8 cellular contexts compared by ENCODE assay signal in the genomic region with DNA sequence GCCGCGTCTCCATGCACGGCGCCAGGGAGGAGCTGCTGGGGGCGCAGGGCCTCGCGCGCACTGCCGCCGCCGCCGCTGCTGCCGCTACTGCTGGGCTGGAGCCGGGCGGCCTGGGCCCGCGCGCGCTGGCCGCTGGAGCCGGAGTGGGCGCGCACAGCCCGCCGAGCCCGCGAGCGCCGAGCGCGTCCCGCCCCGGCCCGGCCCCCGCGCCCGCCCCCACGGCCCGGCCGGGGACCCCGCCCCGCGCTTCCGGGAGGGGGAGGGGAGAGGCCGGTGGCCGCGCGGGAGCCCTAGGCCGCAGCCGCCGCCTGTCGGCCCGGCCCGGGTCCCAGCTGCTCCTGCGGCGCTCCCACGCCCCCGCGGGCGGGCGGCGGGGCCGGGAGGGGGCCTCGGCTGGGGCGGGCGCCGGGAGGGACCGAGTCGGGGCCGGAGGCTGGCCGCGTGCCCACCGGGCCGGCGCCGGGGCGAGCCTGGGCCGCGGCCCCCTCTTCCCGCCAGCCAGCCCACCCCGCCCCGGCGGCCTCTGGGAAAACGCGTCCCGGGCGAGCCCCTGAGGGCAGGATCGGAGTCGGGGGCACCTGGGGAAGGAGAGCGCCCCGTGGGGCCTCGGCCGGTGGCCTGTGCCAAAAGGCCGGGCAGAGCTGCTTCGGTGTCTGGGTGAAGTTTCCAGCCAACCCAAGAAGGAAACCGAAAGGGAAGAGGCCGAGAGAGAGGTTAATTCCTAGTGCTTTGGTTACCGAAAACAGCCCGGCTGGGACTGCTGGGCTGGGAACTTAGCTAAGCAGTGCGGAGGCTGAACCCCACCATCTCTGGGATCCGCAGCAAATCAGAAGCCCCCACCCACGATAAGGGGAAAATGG. TPM values are rescaled to one million over a fixed set of nuclear protein-coding genes. Genes with fewer than 3 reads are reported as not detected.
A peak's percentile ranks its signal among the peaks of the same experiment; 100 is the strongest.
DNase-seq lines count a peak whose midpoint lies in the region; ATAC-seq and TF ChIP-seq lines count a peak whose summit lies in the region.

Gene STK24, minus strand, starts transcription at position 145 of the 860 bp plus-strand sequence. CDS start 321 bp downstream, outside the sequence.

- no peaks in the 10 kb centered on the region for H3K27me3 ChIP-seq in OCI-LY3 (ENCODE audit: low read depth, low read length)
- H3K27me3 ChIP-seq in esophagus squamous epithelium = no peaks in the 10 kb centered on the region

- H3K9ac ChIP-seq in OCI-LY3 (ENCODE audit: low read length) = peak within 1 kb of the TSS; percentile 92

- H3K4me3 ChIP-seq in OCI-LY3 (ENCODE audit: low read length) = peak within 1 kb of the TSS; percentile 91
- H3K4me3 ChIP-seq in esophagus squamous epithelium = peak within 1 kb of the TSS; percentile 69 to 99 (median 98)

- peak within 1 kb of the TSS; percentile 72; the same call in 1 of the 2 replicates for H2AFZ ChIP-seq in OCI-LY3 (ENCODE audit: low read depth, low read length)

- H3K9me3 ChIP-seq in OCI-LY3 (ENCODE audit: insufficient read depth, low read length) = no peaks in the 10 kb centered on the region
- H3K9me3 ChIP-seq in esophagus squamous epithelium = no peaks in the 10 kb centered on the region

- peaks cover 50% of the 10 kb centered on the region for H3K79me2 ChIP-seq in OCI-LY3 (ENCODE audit: low read length)

- H3K36me3 Mint-ChIP-seq in activated T-helper 1 cell treated with anti-CD3 and anti-CD28 coated beads, Interleukin-12 subunit alpha, Interleukin-12 subunit beta, Interleukin-2, Interleukin-4 antibody, amounts not matched to agents 30 ng/mL and 10 ng/mL and 1 ng/mL, durations not matched to agents 14 hours and 24 hours and 36 hours (ENCODE audit: low read depth) = peaks cover 14% of the 10 kb centered on the region

- H3K4me1 ChIP-seq in OCI-LY3 (ENCODE audit: low read length) (peaks cover 47% of the 10 kb centered on the region), esophagus squamous epithelium (peaks cover 30 to 62% (median 32%) of the 10 kb centered on the region in 3 donors)

- H3K4me3 Mint-ChIP-seq in activated T-helper 1 cell treated with anti-CD3 and anti-CD28 coated beads, Interleukin-12 subunit alpha, Interleukin-12 subunit beta, Interleukin-2, Interleukin-4 antibody, amounts not matched to agents 30 ng/mL and 10 ng/mL and 1 ng/mL, durations not matched to agents 14 hours and 24 hours and 36 hours = peak within 1 kb of the TSS; percentile 98

- H3K4me1 Mint-ChIP-seq in activated T-helper 1 cell treated with anti-CD3 and anti-CD28 coated beads, Interleukin-12 subunit alpha, Interleukin-12 subunit beta, Interleukin-2, Interleukin-4 antibody, amounts not matched to agents 30 ng/mL and 10 ng/mL and 1 ng/mL, durations not matched to agents 14 hours and 24 hours and 36 hours (ENCODE audit: low read depth) = peaks cover 45% of the 10 kb centered on the region

- peak; percentile 62 for ATAC-seq in GM19035 (IDR thresholded peaks at IDR 0.05; ENCODE audit: unreplicated experiment)
- ATAC-seq in HG03175 (IDR thresholded peaks at IDR 0.05; ENCODE audit: unreplicated experiment) = peak; percentile 71

- H3K27me3 Mint-ChIP-seq in activated T-helper 1 cell treated with anti-CD3 and anti-CD28 coated beads, Interleukin-12 subunit alpha, Interleukin-12 subunit beta, Interleukin-2, Interleukin-4 antibody, amounts not matched to agents 30 ng/mL and 10 ng/mL and 1 ng/mL, durations not matched to agents 14 hours and 24 hours and 36 hours (ENCODE audit: insufficient read depth) = no peaks in the 10 kb centered on the region

- H3K36me3 ChIP-seq in OCI-LY3 (replicated peaks; ENCODE audit: low read depth, low read length) (no peaks in the 10 kb centered on the region), esophagus squamous epithelium (no peaks in the 10 kb centered on the region)

- H3K27ac ChIP-seq in OCI-LY3 (ENCODE audit: low read length) (peak within 1 kb of the TSS; percentile 47), esophagus squamous epithelium (peak within 1 kb of the TSS; percentile 96 to 100 (median 99))

- H4K20me1 ChIP-seq in OCI-LY3 (ENCODE audit: insufficient read depth, low read length) = peaks cover 37% of the 10 kb centered on the region

- peak within 1 kb of the TSS; percentile 97 for H3K4me2 ChIP-seq in OCI-LY3 (ENCODE audit: low read length)

- peak in 1 of 4 donors; percentile 54 for TF ChIP-seq POLR2A in esophagus squamous epithelium (IDR thresholded peaks at IDR 0.05)

- no peaks in the 10 kb centered on the region for H3K9me3 Mint-ChIP-seq in activated T-helper 1 cell treated with anti-CD3 and anti-CD28 coated beads, Interleukin-12 subunit alpha, Interleukin-12 subunit beta, Interleukin-2, Interleukin-4 antibody, amounts not matched to agents 30 ng/mL and 10 ng/mL and 1 ng/mL, durations not matched to agents 14 hours and 24 hours and 36 hours

- TF ChIP-seq CTCF in OCI-LY3 (IDR thresholded peaks at IDR 0.05; ENCODE audit: low read depth, low read length) (no peak), esophagus squamous epithelium (IDR thresholded peaks at IDR 0.05) (no peak), subcutaneous adipose tissue (IDR thresholded peaks at IDR 0.05; ENCODE audit: low read depth) (no peak)

- DNase-seq in CD1c-positive myeloid dendritic cell (ENCODE audit: extremely low spot score) (peak; percentile 84), esophagus squamous epithelium (lab: John Stamatoyannopoulos, UW) (no peak), myocyte (ENCODE audit: low read depth) (peak; percentile 79)
- peak; percentile 66 for DNase-seq in activated T-helper 1 cell treated with anti-CD3 and anti-CD28 coated beads, Interleukin-12 subunit alpha, Interleukin-12 subunit beta, Interleukin-2, Interleukin-4 antibody, amounts not matched to agents 30 ng/mL and 10 ng/mL and 1 ng/mL, durations not matched to agents 14 hours and 24 hours and 36 hours (ENCODE audit: low spot score)

- 1 to 2% methylated on average over 6 to 7 of the region's 102 CpGs for WGBS in esophagus squamous epithelium, 2 donors

- peak within 1 kb of the TSS; percentile 86 for H3K27ac Mint-ChIP-seq in activated T-helper 1 cell treated with anti-CD3 and anti-CD28 coated beads, Interleukin-12 subunit alpha, Interleukin-12 subunit beta, Interleukin-2, Interleukin-4 antibody, amounts not matched to agents 30 ng/mL and 10 ng/mL and 1 ng/mL, durations not matched to agents 14 hours and 24 hours and 36 hours

- intact Hi-C loops in activated T-helper 1 cell treated with anti-CD3 and anti-CD28 coated beads, Interleukin-12 subunit alpha, Interleukin-12 subunit beta, Interleukin-2, Interleukin-4 antibody, amounts not matched to agents 30 ng/mL and 10 ng/mL and 1 ng/mL, durations not matched to agents 14 hours and 24 hours and 36 hours (cut with micrococcal nuclease) = loop anchor here (1.0 to 10.0 kb wide), 6 partner anchors 19 to 1352 kb away; partner anchors contain the start of gene MBNL2
- intact Hi-C loops in esophagus squamous epithelium (cut with DNase I) = loop anchor here (5.0 kb wide), 1 partner anchor 100 kb away; no protein-coding TSS in a partner anchor

RNA-seq across cellular contexts. Expression of gene STK24, which starts in this region (rescaled TPM):
- total RNA-seq in activated T-helper 1 cell treated with anti-CD3 and anti-CD28 coated beads, Interleukin-12 subunit alpha, Interleukin-12 subunit beta, Interleukin-2, Interleukin-4 antibody, amounts not matched to agents 30 ng/mL and 10 ng/mL and 1 ng/mL, durations not matched to agents 14 hours and 24 hours and 36 hours = 135 and 139 TPM in 2 replicates
- 100 to 1,000 TPM; 119 to 156 (median 130) TPM for total RNA-seq in esophagus squamous epithelium
- total RNA-seq in myocyte = 27.3 and 43.2 TPM in 2 replicates
- polyA plus RNA-seq in myocyte (2012) = 46.3 TPM
- total RNA-seq in subcutaneous adipose tissue = 100 to 1,000 TPM; 100 to 133 (median 124) TPM
